Comparison of ENCODE assay signal across 1 cellular context in genomic region chr5:64632251-64632650, GRCh38.
TF ChIP-seq lines count a peak whose summit lies in the region.

No MANE protein-coding gene starts in this region.

TF ChIP-seq in GM23338, 12 proteins besides CTCF, POLR2A, EP300 and RAD21:
- no peak for TF ChIP-seq ZNF462 (CRISPR knock-in tag; IDR thresholded peaks at IDR 0.05)
- no peak for TF ChIP-seq ZNF331 (CRISPR knock-in tag; IDR thresholded peaks at IDR 0.05; ENCODE audit: low read depth)
- TF ChIP-seq EZH2 (IDR thresholded peaks at IDR 0.05; ENCODE audit: low read depth, unreplicated experiment), result no peak
